ENCODE assay signal across 9 cellular contexts in genomic region chr5:34854459-34855174, GRCh38. TPM values are rescaled to one million over a fixed set of nuclear protein-coding genes. Genes with fewer than 3 reads are reported as not detected.
DNase-seq lines count a peak whose midpoint lies in the region; ATAC-seq, FAIRE-seq and TF ChIP-seq lines count a peak whose summit lies in the region.
"Had no signal": no experiment of that assay in that cellular context is flagged by ENCODE, and none has a peak within 500 bp of the region (broad histone marks: within the 10 kb centered on the region; RNA-seq: fewer than 3 reads in every experiment).

No MANE protein-coding gene starts in this region.

- no peak for TF ChIP-seq EP300 in esophagus muscularis mucosa (IDR thresholded peaks at IDR 0.05)

- FAIRE-seq in small intestine (lab: Jason Lieb, UNC): no peak

- CTCF ChIA-PET in GM10248 (lab: Yijun Ruan, JAX): interaction anchor here (0.7 to 1.2 kb wide), 4 partner anchors 9 to 368 kb away, joined by 3 to 4 read pairs (median 4); no protein-coding TSS in a partner anchor

- 73 to 85% (median 84%) methylated on average over 4 of the region's 4 CpGs for WGBS in small intestine, 3 donors
- 82% methylated on average over 4 of the region's 4 CpGs for WGBS in esophagus muscularis mucosa

- no peak for TF ChIP-seq CTCF in GM10248 (IDR thresholded peaks at IDR 0.05; ENCODE audit: control extremely low read depth, extremely low read depth, low read depth, missing control alignments)
- TF ChIP-seq CTCF in esophagus muscularis mucosa (IDR thresholded peaks at IDR 0.05): no peak

- ATAC-seq in GM21576 (IDR thresholded peaks at IDR 0.05; ENCODE audit: unreplicated experiment) (peak; percentile 99), HG03521 (IDR thresholded peaks at IDR 0.05; ENCODE audit: unreplicated experiment) (peak; percentile 91)

- H3K27ac ChIP-seq in small intestine (ENCODE audit: low read depth in 1 of 2, low read length in 1 of 2) (no peak overlapping the region), esophagus muscularis mucosa (replicated peaks in 1 of 4) (no peak overlapping the region)

- intact Hi-C loops in esophagus muscularis mucosa (cut with DNase I): no loop called here

- H3K4me1 ChIP-seq in small intestine (ENCODE audit: control insufficient read depth in 2 of 2, insufficient read depth in 1 of 2, low read depth in 1 of 2, low read length in 1 of 2) (no peaks in the 10 kb centered on the region), esophagus muscularis mucosa (no peaks in the 10 kb centered on the region)

- H3K9me3 ChIP-seq in small intestine (ENCODE audit: control insufficient read depth, low read depth): no peaks in the 10 kb centered on the region
- no peaks in the 10 kb centered on the region for H3K9me3 ChIP-seq in esophagus muscularis mucosa

- H3K36me3 ChIP-seq in small intestine (ENCODE audit: control insufficient read depth in 2 of 2, insufficient read depth in 2 of 2, low read length in 2 of 2): no peaks in the 10 kb centered on the region
- H3K36me3 ChIP-seq in esophagus muscularis mucosa: no peaks in the 10 kb centered on the region

- H3K27me3 ChIP-seq in small intestine (ENCODE audit: control insufficient read depth in 2 of 2, insufficient read depth in 2 of 2, low read length in 2 of 2) (no peaks in the 10 kb centered on the region), esophagus muscularis mucosa (no peaks in the 10 kb centered on the region)

- POLR2A ChIA-PET in GM10248 (lab: Yijun Ruan, JAX): no interaction called here

- DNase-seq in GM10248 (ENCODE audit: extremely low spot score): peak; percentile 58
- DNase-seq in SHP77 (lab: John Stamatoyannopoulos, UW): peak; percentile 78 to 86
- no peak for DNase-seq in medulla oblongata (ENCODE audit: extremely low spot score)
- no peak for DNase-seq in stimulated activated CD4-positive, alpha-beta T cell treated with anti-CD3 and anti-CD28 coated beads, Interleukin-2, amount 100 ng/mL, for 24 hours
- DNase-seq in small intestine: no peak
- no peak for DNase-seq in esophagus muscularis mucosa (ENCODE audit: extremely low spot score)
- DNase-seq: NCI-H524 had no signal

- H3K4me3 ChIP-seq in small intestine (ENCODE audit: low read depth in 1 of 2, low read length in 2 of 2) (no peak overlapping the region), esophagus muscularis mucosa (no peak overlapping the region)

- no peak for TF ChIP-seq POLR2A in esophagus muscularis mucosa (IDR thresholded peaks at IDR 0.05; ENCODE audit: low read depth)

RNA-seq across cellular contexts. Expression of gene TTC23L, which starts 15.7 kb away (rescaled TPM):
- under 1 TPM in 1 of 3 donors, not detected in 2; 0.27 TPM for polyA plus RNA-seq in small intestine
- not detected for total RNA-seq in esophagus muscularis mucosa

Comparison
In these comparisons a context has a peak if more than half of its experiments do, and no peak if none do; other contexts are left out.
1. DNase-seq: peak in GM10248 (single experiment) and SHP77 (2 of 2); none in medulla oblongata (single experiment), stimulated activated CD4-positive, alpha-beta T cell treated with anti-CD3 and anti-CD28 coated beads, Interleukin-2, amount 100 ng/mL, for 24 hours (0 of 2), small intestine (single experiment) and esophagus muscularis mucosa (single experiment).